In genomic region chr20:32204485-32205115, GRCh38 we compare ENCODE assay signal across 9 cellular contexts. TPM values are rescaled to one million over a fixed set of nuclear protein-coding genes. Genes with fewer than 3 reads are reported as not detected.
DNase-seq lines count a peak whose midpoint lies in the region; ATAC-seq, FAIRE-seq and TF ChIP-seq lines count a peak whose summit lies in the region.
"Had no signal": no experiment of that assay in that cellular context is flagged by ENCODE, and none has a peak within 500 bp of the region (broad histone marks: within the 10 kb centered on the region; RNA-seq: fewer than 3 reads in every experiment).

No MANE protein-coding gene starts in this region.

- TF ChIP-seq CTCF in cardiac muscle cell (IDR thresholded peaks at IDR 0.05; ENCODE audit: low read depth, low read length) (no peak), astrocyte (IDR thresholded peaks at IDR 0.05; ENCODE audit: insufficient read depth, low read depth, low read length) (no peak), mucosa of descending colon (IDR thresholded peaks at IDR 0.05) (no peak), type B pancreatic cell (conservative IDR thresholded peaks at IDR 0.05) (no peak)

- H3K27ac ChIP-seq in cardiac muscle cell (peak overlapping the region; percentile 99), astrocyte (ENCODE audit: low read depth, low read length) (no peak overlapping the region)

- H3K27me3 Mint-ChIP-seq in astrocyte (ENCODE audit: low read depth, unreplicated experiment), result no peaks in the 10 kb centered on the region
- no peaks in the 10 kb centered on the region for H3K27me3 Mint-ChIP-seq in type B pancreatic cell

- no peak overlapping the region for H3K4me3 Mint-ChIP-seq in astrocyte (ENCODE audit: unreplicated experiment)
- peak overlapping the region; percentile 99 for H3K4me3 Mint-ChIP-seq in type B pancreatic cell

- intact Hi-C loops in left cardiac atrium (cut with DNase I) (loop anchor here in 1 of 2 donors (5.0 to 10.0 kb wide), 2 partner anchors 130 to 283 kb away; no protein-coding TSS in a partner anchor), mucosa of descending colon (cut with DNase I, micrococcal nuclease) (no loop called here)

- peak overlapping the region; percentile 28 for H3K9ac ChIP-seq in astrocyte (ENCODE audit: low read length)

- H3K36me3 Mint-ChIP-seq in astrocyte (ENCODE audit: low read depth, unreplicated experiment) (peaks cover 12% of the 10 kb centered on the region), type B pancreatic cell (peaks cover 11% of the 10 kb centered on the region)

- no peak overlapping the region for H2AFZ ChIP-seq in astrocyte (ENCODE audit: low read depth, low read length)

- H3K4me1 ChIP-seq in cardiac muscle cell (ENCODE audit: low read depth) (peaks cover 46% of the 10 kb centered on the region), astrocyte (ENCODE audit: insufficient read depth, low read length) (peaks cover 32% of the 10 kb centered on the region), mucosa of descending colon (ENCODE audit: low read depth) (peaks cover 58% of the 10 kb centered on the region)

- H3K27ac Mint-ChIP-seq in astrocyte (ENCODE audit: unreplicated experiment) (peak overlapping the region; percentile 53), type B pancreatic cell (peak overlapping the region; percentile 97)

- H3K36me3 ChIP-seq in cardiac muscle cell (peaks cover 11% of the 10 kb centered on the region), astrocyte (ENCODE audit: insufficient read depth, low read length) (peaks cover 8% of the 10 kb centered on the region), mucosa of descending colon (ENCODE audit: low read depth) (peaks cover 3% of the 10 kb centered on the region)

- peak overlapping the region; percentile 23 for H3K4me2 ChIP-seq in astrocyte (ENCODE audit: low read length)

- peaks cover 64% of the 10 kb centered on the region for H3K4me1 Mint-ChIP-seq in astrocyte (ENCODE audit: low read depth, unreplicated experiment)
- H3K4me1 Mint-ChIP-seq in type B pancreatic cell (ENCODE audit: unreplicated experiment), result peaks cover 58% of the 10 kb centered on the region

- peaks cover 72% of the 10 kb centered on the region for H4K20me1 ChIP-seq in astrocyte (ENCODE audit: insufficient read depth, low read length)

- peaks cover 94% of the 10 kb centered on the region for H3K79me2 ChIP-seq in astrocyte (ENCODE audit: insufficient read depth, low read length)

- DNase-seq in cardiac muscle cell (ENCODE audit: low read depth in 1 of 2, low spot score in 1 of 2) (no peak), left cardiac atrium (no peak), astrocyte (ENCODE audit: low read depth) (no peak), mucosa of descending colon (no peak), type B pancreatic cell (ENCODE audit: extremely low spot score, unreplicated experiment) (no peak), NOMO-1 treated with DMSO at 0.1 percent for 48 hours (lab: John Stamatoyannopoulos, UW; ENCODE audit: unreplicated experiment) (no peak), activated gamma-delta T cell (lab: John Stamatoyannopoulos, UW) (no peak)
- DNase-seq in activated CD8-positive, alpha-beta memory T cell treated with anti-CD3 and anti-CD28 coated beads for 24 hours, result no peak

- H3K9me3 Mint-ChIP-seq in astrocyte (ENCODE audit: unreplicated experiment) (peaks cover 2% of the 10 kb centered on the region), type B pancreatic cell (no peaks in the 10 kb centered on the region)

- H3K9me3 ChIP-seq in cardiac muscle cell (ENCODE audit: low read depth) (no peaks in the 10 kb centered on the region), astrocyte (ENCODE audit: insufficient read depth, low read depth, low read length) (no peaks in the 10 kb centered on the region), mucosa of descending colon (no peaks in the 10 kb centered on the region)

- H3K27me3 ChIP-seq in cardiac muscle cell (no peaks in the 10 kb centered on the region), astrocyte (ENCODE audit: insufficient read depth, low read length) (no peaks in the 10 kb centered on the region)

- peak overlapping the region; percentile 87 for H3K4me3 ChIP-seq in cardiac muscle cell
- no peak overlapping the region for H3K4me3 ChIP-seq in astrocyte (ENCODE audit: insufficient read depth, low read depth, low read length)
- H3K4me3 ChIP-seq in mucosa of descending colon, result no peak overlapping the region

- ATAC-seq in left cardiac atrium (no peak), mucosa of descending colon (peak; percentile 10)

- no peak for FAIRE-seq in astrocyte (lab: Jason Lieb, UNC)
- FAIRE-seq: islet of Langerhans had no signal

RNA-seq across cellular contexts. Expression of gene PLAGL2, which starts 2.9 kb away (rescaled TPM):
- total RNA-seq in cardiac muscle cell, result 17.7 and 29.8 TPM in 2 replicates
- polyA plus RNA-seq in cardiac muscle cell, result 18.3 and 29.3 TPM in 2 replicates
- total RNA-seq in left cardiac atrium, result 1 to 10 TPM; 6.9 to 8.0 TPM
- total RNA-seq in astrocyte, result 14.7 and 15.3 TPM in 2 replicates
- 10 to 100 TPM; 12.9 to 21.9 (median 16.5) TPM for total RNA-seq in mucosa of descending colon
- total RNA-seq in type B pancreatic cell (ENCODE audit: low replicate concordance), result 52.1 and 52.7 TPM in 2 replicates

RNA-seq across cellular contexts. Expression of gene POFUT1, which starts 3.1 kb away (rescaled TPM):
- total RNA-seq in cardiac muscle cell, result 26.2 and 31.4 TPM in 2 replicates
- polyA plus RNA-seq in cardiac muscle cell, result 21.2 and 25.1 TPM in 2 replicates
- 10 to 100 TPM; 25.5 to 28.6 TPM for total RNA-seq in left cardiac atrium
- total RNA-seq in astrocyte, result 60.6 and 65.5 TPM in 2 replicates
- 10 to 100 TPM; 35.5 to 48.5 (median 44.8) TPM for total RNA-seq in mucosa of descending colon
- 48.9 and 55.8 TPM in 2 replicates for total RNA-seq in type B pancreatic cell (ENCODE audit: low replicate concordance)
